Comparison of ENCODE assay signal across 12 cellular contexts in genomic region chr2:106138904-106139574, GRCh38. TPM values are rescaled to one million over a fixed set of nuclear protein-coding genes. Genes with fewer than 3 reads are reported as not detected.
DNase-seq lines count a peak whose midpoint lies in the region; ATAC-seq and TF ChIP-seq lines count a peak whose summit lies in the region.
"Had no signal": no experiment of that assay in that cellular context is flagged by ENCODE, and none has a peak within 500 bp of the region (broad histone marks: within the 10 kb centered on the region; RNA-seq: fewer than 3 reads in every experiment).

No MANE protein-coding gene starts in this region.

- H3K27ac ChIP-seq in colonic mucosa: peak overlapping the region; percentile 55
- peak overlapping the region; percentile 20 to 74 (median 64) for H3K27ac ChIP-seq in upper lobe of left lung

- H3K27me3 ChIP-seq in colonic mucosa (no peaks in the 10 kb centered on the region), upper lobe of left lung (no peaks in the 10 kb centered on the region)

- H3K4me1 ChIP-seq in colonic mucosa: peaks cover 11% of the 10 kb centered on the region
- peaks cover 10 to 24% (median 14%) of the 10 kb centered on the region in 4 donors for H3K4me1 ChIP-seq in upper lobe of left lung
- H3K4me1 ChIP-seq: HAP-1 had no signal

- WGBS in upper lobe of left lung, 2 donors: 47 to 61% methylated on average over 9 of the region's 9 CpGs

- H3K4me3 ChIP-seq in colonic mucosa (no peak overlapping the region), upper lobe of left lung (no peak overlapping the region)
- H3K4me3 ChIP-seq: HAP-1 had no signal

- peak overlapping the region in 1 of 2 donors; percentile 57 for H3K9ac ChIP-seq in colonic mucosa (ENCODE audit: low read depth in 2 of 2, low read length in 2 of 2)

- peak overlapping the region; percentile 89 for H3K27ac Mint-ChIP-seq in activated naive CD4-positive, alpha-beta T cell treated with anti-CD3 and anti-CD28 coated beads, Interleukin-2, amount 10 ng/mL, durations not matched to agents 7 days and 5 days
- peak overlapping the region; percentile 87 to 96 for H3K27ac Mint-ChIP-seq in natural killer cell treated with Interleukin-12 subunit alpha and Interleukin-12 subunit beta and Interleukin-15 and Interleukin-18, amount 100 ng/mL, for 72 hours

- intact Hi-C loops in colonic mucosa (cut with DNase I): no loop called here

- no peak for TF ChIP-seq POLR2A in upper lobe of left lung (IDR thresholded peaks at IDR 0.05)

- H3K36me3 ChIP-seq in colonic mucosa: no peaks in the 10 kb centered on the region
- H3K36me3 ChIP-seq in upper lobe of left lung: peaks cover 0 to 6% (median 0%) of the 10 kb centered on the region in 4 donors
- H3K36me3 ChIP-seq: HAP-1 had no signal

- TF ChIP-seq EP300 in upper lobe of left lung (IDR thresholded peaks at IDR 0.05): no peak

- H3K36me3 Mint-ChIP-seq in activated naive CD4-positive, alpha-beta T cell treated with anti-CD3 and anti-CD28 coated beads, Interleukin-2, amount 10 ng/mL, durations not matched to agents 7 days and 5 days: peaks cover 51% of the 10 kb centered on the region
- H3K36me3 Mint-ChIP-seq in natural killer cell treated with Interleukin-12 subunit alpha and Interleukin-12 subunit beta and Interleukin-15 and Interleukin-18, amount 100 ng/mL, for 72 hours: peaks cover 22% of the 10 kb centered on the region

- no peaks in the 10 kb centered on the region for H3K27me3 Mint-ChIP-seq in activated naive CD4-positive, alpha-beta T cell treated with anti-CD3 and anti-CD28 coated beads, Interleukin-2, amount 10 ng/mL, durations not matched to agents 7 days and 5 days
- H3K27me3 Mint-ChIP-seq in natural killer cell treated with Interleukin-12 subunit alpha and Interleukin-12 subunit beta and Interleukin-15 and Interleukin-18, amount 100 ng/mL, for 72 hours: no peaks in the 10 kb centered on the region

- no peak for DNase-seq in activated naive CD4-positive, alpha-beta T cell treated with anti-CD3 and anti-CD28 coated beads, Interleukin-2, amount 10 ng/mL, durations not matched to agents 7 days and 5 days
- DNase-seq in activated naive CD4-positive, alpha-beta T cell treated with anti-CD3 and anti-CD28 coated beads, Interleukin-2, amount 50 U/mL, for 16 hours: no peak
- no peak for DNase-seq in colonic mucosa
- no peak for DNase-seq in natural killer cell treated with Interleukin-12 subunit alpha and Interleukin-12 subunit beta and Interleukin-15 and Interleukin-18, amount 100 ng/mL, for 72 hours (ENCODE audit: low spot score)
- DNase-seq in upper lobe of left lung: no peak
- DNase-seq in NCI-H2227 treated with DMSO at 0.1 percent for 48 hours (lab: John Stamatoyannopoulos, UW): no peak
- DNase-seq: activated gamma-delta T cell; effector CD8-positive, alpha-beta T cell; GF-D8 had no signal

- peak in 1 of 2 donors; percentile 35 for ATAC-seq in natural killer cell treated with Interleukin-12 subunit alpha and Interleukin-12 subunit beta and Interleukin-15 and Interleukin-18, amount 100 ng/mL, for 72 hours
- ATAC-seq in upper lobe of left lung (ENCODE audit: low FRiP score in 2 of 2) (peak in 1 of 2 donors; percentile 43), HG03175 (IDR thresholded peaks at IDR 0.05; ENCODE audit: unreplicated experiment) (no peak), GM18868 (IDR thresholded peaks at IDR 0.05; ENCODE audit: unreplicated experiment) (no peak)

- no peaks in the 10 kb centered on the region for H3K9me3 Mint-ChIP-seq in activated naive CD4-positive, alpha-beta T cell treated with anti-CD3 and anti-CD28 coated beads, Interleukin-2, amount 10 ng/mL, durations not matched to agents 7 days and 5 days
- peaks cover 3% of the 10 kb centered on the region for H3K9me3 Mint-ChIP-seq in natural killer cell treated with Interleukin-12 subunit alpha and Interleukin-12 subunit beta and Interleukin-15 and Interleukin-18, amount 100 ng/mL, for 72 hours

- H3K9me3 ChIP-seq in colonic mucosa: no peaks in the 10 kb centered on the region
- H3K9me3 ChIP-seq in upper lobe of left lung: no peaks in the 10 kb centered on the region
- H3K9me3 ChIP-seq: HAP-1 had no signal

- TF ChIP-seq CTCF in colonic mucosa (IDR thresholded peaks at IDR 0.05): no peak
- TF ChIP-seq CTCF in upper lobe of left lung (IDR thresholded peaks at IDR 0.05): no peak

- peaks cover 58% of the 10 kb centered on the region for H3K4me1 Mint-ChIP-seq in activated naive CD4-positive, alpha-beta T cell treated with anti-CD3 and anti-CD28 coated beads, Interleukin-2, amount 10 ng/mL, durations not matched to agents 7 days and 5 days
- H3K4me1 Mint-ChIP-seq in natural killer cell treated with Interleukin-12 subunit alpha and Interleukin-12 subunit beta and Interleukin-15 and Interleukin-18, amount 100 ng/mL, for 72 hours (ENCODE audit: low read depth in 2 of 2): peaks cover 45 to 48% of the 10 kb centered on the region in 2 donors

- peak overlapping the region; percentile 61 for H3K4me3 Mint-ChIP-seq in activated naive CD4-positive, alpha-beta T cell treated with anti-CD3 and anti-CD28 coated beads, Interleukin-2, amount 10 ng/mL, durations not matched to agents 7 days and 5 days
- H3K4me3 Mint-ChIP-seq in natural killer cell treated with Interleukin-12 subunit alpha and Interleukin-12 subunit beta and Interleukin-15 and Interleukin-18, amount 100 ng/mL, for 72 hours: peak overlapping the region; percentile 51

- CTCF ChIA-PET in activated naive CD4-positive, alpha-beta T cell treated with anti-CD3 and anti-CD28 coated beads, Interleukin-2, amount 10 ng/mL, durations not matched to agents 7 days and 5 days (lab: Charles Lee): interaction anchor here (1.5 to 5.1 kb wide), 2 partner anchors 20 to 25 kb away, joined by 4 to 30 read pairs; no protein-coding TSS in a partner anchor

RNA-seq across cellular contexts. Expression of gene UXS1, which starts 55.1 kb away (rescaled TPM):
- 10 to 100 TPM; 31.0 to 34.4 TPM for total RNA-seq in colonic mucosa
- total RNA-seq in natural killer cell treated with Interleukin-12 subunit alpha and Interleukin-12 subunit beta and Interleukin-15 and Interleukin-18, amount 100 ng/mL, for 72 hours: 100 to 1,000 TPM; 104 to 116 TPM
- total RNA-seq in upper lobe of left lung: 100 to 1,000 TPM in 3 of 6 donors, 10 to 100 TPM in 3; 53.1 to 183 (median 93.5) TPM
